In genomic region chr10:132421377-132422168, GRCh38 we compare ENCODE assay signal across 8 cellular contexts. TPM values are rescaled to one million over a fixed set of nuclear protein-coding genes. Genes with fewer than 3 reads are reported as not detected.
DNase-seq lines count a peak whose midpoint lies in the region; ATAC-seq and TF ChIP-seq lines count a peak whose summit lies in the region.

No MANE protein-coding gene starts in this region.

- no peak for ATAC-seq in HG02938 (IDR thresholded peaks at IDR 0.05; ENCODE audit: unreplicated experiment)

- H3K36me3 ChIP-seq in GM06990 (ENCODE audit: control insufficient read depth, insufficient read depth, low read length) (no peaks in the 10 kb centered on the region), OCI-LY3 (replicated peaks; ENCODE audit: low read depth, low read length) (no peaks in the 10 kb centered on the region), tibial nerve (peaks cover 0 to 7% (median 0%) of the 10 kb centered on the region in 3 donors)

- no peaks in the 10 kb centered on the region; the same call in 1 of the 2 replicates for H3K27me3 ChIP-seq in GM06990 (replicated peaks; ENCODE audit: control insufficient read depth, insufficient read depth, low read length)
- no peaks in the 10 kb centered on the region for H3K27me3 ChIP-seq in OCI-LY3 (ENCODE audit: low read depth, low read length)
- no peaks in the 10 kb centered on the region for H3K27me3 ChIP-seq in tibial nerve

- H3K36me3 Mint-ChIP-seq in HFFc6 (ENCODE audit: low read depth), result no peaks in the 10 kb centered on the region

- no peaks in the 10 kb centered on the region for H3K27me3 Mint-ChIP-seq in HFFc6 (ENCODE audit: insufficient read depth)

- H3K4me1 ChIP-seq in OCI-LY3 (ENCODE audit: low read length) (peaks cover 30% of the 10 kb centered on the region), tibial nerve (peaks cover 8 to 67% (median 53%) of the 10 kb centered on the region in 4 donors)

- no peaks in the 10 kb centered on the region for H3K79me2 ChIP-seq in OCI-LY3 (ENCODE audit: low read length)

- TF ChIP-seq EP300 in tibial nerve (IDR thresholded peaks at IDR 0.05), result peak in 1 of 2 donors; percentile 31

- no peaks in the 10 kb centered on the region for H4K20me1 ChIP-seq in OCI-LY3 (ENCODE audit: insufficient read depth, low read length)

- H3K9me3 Mint-ChIP-seq in HFFc6, result no peaks in the 10 kb centered on the region

- peak; percentile 35 for DNase-seq in GM06990 (ENCODE audit: extremely low read depth, insufficient read length)
- peak; percentile 60 for DNase-seq in HFFc6
- DNase-seq in choroid plexus epithelial cell (ENCODE audit: low read depth), result peak; percentile 50
- peak; percentile 78 for DNase-seq in medulla oblongata (ENCODE audit: extremely low spot score)
- DNase-seq in tibial nerve (ENCODE audit: low spot score in 2 of 2), result peak; percentile 49 to 59
- no peak for DNase-seq in SW 1271 (lab: John Stamatoyannopoulos, UW)

- H3K27ac ChIP-seq in OCI-LY3 (ENCODE audit: low read length) (0 out of 2 replicates have a peak overlapping the region, but pooled peaks have one; percentile 40), tibial nerve (peak overlapping the region; percentile 83 to 97 (median 90))

- peak overlapping the region; percentile 70 for H3K27ac Mint-ChIP-seq in HFFc6

- no peak overlapping the region for H2AFZ ChIP-seq in OCI-LY3 (ENCODE audit: low read depth, low read length)

- H3K9ac ChIP-seq in OCI-LY3 (ENCODE audit: low read length), result peak overlapping the region; percentile 47; the same call in 1 of the 2 replicates

- no peaks in the 10 kb centered on the region for H3K9me3 ChIP-seq in OCI-LY3 (ENCODE audit: insufficient read depth, low read length)
- no peaks in the 10 kb centered on the region for H3K9me3 ChIP-seq in tibial nerve

- H3K4me3 Mint-ChIP-seq in HFFc6, result no peak overlapping the region

- peak in 1 of 2 donors; percentile 59 for TF ChIP-seq POLR2A in tibial nerve (IDR thresholded peaks at IDR 0.05)

- 28 to 37% methylated on average over 15 to 24 of the region's 25 CpGs for WGBS in tibial nerve, 2 donors

- TF ChIP-seq CTCF in GM06990 (IDR thresholded peaks at IDR 0.05; ENCODE audit: insufficient read depth, low read length, poor library complexity, severe bottlenecking) (no peak), HFFc6 (IDR thresholded peaks at IDR 0.05) (no peak), OCI-LY3 (IDR thresholded peaks at IDR 0.05; ENCODE audit: low read depth, low read length) (no peak), choroid plexus epithelial cell (conservative IDR thresholded peaks at IDR 0.05; ENCODE audit: low read depth, low read length) (no peak), tibial nerve (IDR thresholded peaks at IDR 0.05) (peak in 1 of 5 experiments; percentile 8)

- H3K4me3 ChIP-seq in GM06990 (replicated peaks; ENCODE audit: low read depth, low read length) (no peak overlapping the region), OCI-LY3 (ENCODE audit: low read length) (no peak overlapping the region), choroid plexus epithelial cell (ENCODE audit: low read depth, low read length) (no peak overlapping the region), tibial nerve (peak overlapping the region in 2 of 4 donors; percentile 16 to 17)

- H3K4me2 ChIP-seq in OCI-LY3 (ENCODE audit: low read length), result peak overlapping the region; percentile 62

- H3K4me1 Mint-ChIP-seq in HFFc6 (ENCODE audit: low read depth), result no peaks in the 10 kb centered on the region

RNA-seq across cellular contexts. Expression of gene PWWP2B, which starts 24.6 kb away (rescaled TPM):
- 1 to 10 TPM; 4.1 to 6.3 (median 4.7) TPM for total RNA-seq in HFFc6 (2021; fragmentation: NEBNext Ultra II Directional; extraction: Animal tissue kit (Norgen Biotek cat#: 25700))
- 10 to 100 TPM; 12.6 to 23.7 (median 15.1) TPM for total RNA-seq in tibial nerve

Comparison
In these comparisons a context has a peak if more than half of its experiments do, and no peak if none do; other contexts are left out.
1. DNase-seq: peak in GM06990 (single experiment), HFFc6 (single experiment), choroid plexus epithelial cell (single experiment), medulla oblongata (single experiment) and tibial nerve (2 of 2); none in SW 1271 (0 of 2).